In genomic region chr2:53811601-53812000, GRCh38 we compare ENCODE assay signal across 19 cellular contexts. TPM values are rescaled to one million over a fixed set of nuclear protein-coding genes. Genes with fewer than 3 reads are reported as not detected.
DNase-seq lines count a peak whose midpoint lies in the region; ATAC-seq and TF ChIP-seq lines count a peak whose summit lies in the region.
"Had no signal": no experiment of that assay in that cellular context is flagged by ENCODE, and none has a peak within 500 bp of the region (broad histone marks: within the 10 kb centered on the region; RNA-seq: fewer than 3 reads in every experiment).

No MANE protein-coding gene starts in this region.

- H3K27ac Mint-ChIP-seq in activated CD8-positive, alpha-beta memory T cell treated with anti-CD3 and anti-CD28 coated beads, Interleukin-2, amount 10 ng/mL, durations not matched to agents 7 days and 5 days = peak overlapping the region; percentile 7
- peak overlapping the region; percentile 64 for H3K27ac Mint-ChIP-seq in endodermal cell
- H3K27ac Mint-ChIP-seq: B cell; CD4-positive, CD25-positive, alpha-beta regulatory T cell; CD8-positive, alpha-beta T cell had no signal

- H3K36me3 Mint-ChIP-seq in activated CD8-positive, alpha-beta memory T cell treated with anti-CD3 and anti-CD28 coated beads, Interleukin-2, amount 10 ng/mL, durations not matched to agents 7 days and 5 days = peaks cover 36% of the 10 kb centered on the region
- peaks cover 63% of the 10 kb centered on the region for H3K36me3 Mint-ChIP-seq in endodermal cell (ENCODE audit: low read depth)

- 86% methylated on average over 3 of the region's 3 CpGs for WGBS in right cardiac atrium
- WGBS in endodermal cell (ENCODE audit: insufficient coverage in 1 of 2, insufficient read length in 1 of 2), 2 experiments = 95% methylated on average over 2 of the region's 3 CpGs; no CpG with 5 or more reads in 1 of the 2 experiments

- intact Hi-C loops in Right ventricle myocardium superior (cut with DNase I) = no loop called here
- intact Hi-C loops in right cardiac atrium (cut with DNase I) = no loop called here
- intact Hi-C loops in left ventricle myocardium superior (cut with micrococcal nuclease) = no loop called here

- H3K9me3 Mint-ChIP-seq in activated CD8-positive, alpha-beta memory T cell treated with anti-CD3 and anti-CD28 coated beads, Interleukin-2, amount 10 ng/mL, durations not matched to agents 7 days and 5 days (ENCODE audit: low read depth) = no peaks in the 10 kb centered on the region
- H3K9me3 Mint-ChIP-seq in endodermal cell = no peaks in the 10 kb centered on the region
- H3K9me3 Mint-ChIP-seq: CD4-positive, CD25-positive, alpha-beta regulatory T cell; CD8-positive, alpha-beta T cell had no signal

- H3K4me3 ChIP-seq in right cardiac atrium (ENCODE audit: low read length) = no peak overlapping the region
- H3K4me3 ChIP-seq in endodermal cell (ENCODE audit: low read length) = no peak overlapping the region
- H3K4me3 ChIP-seq: BLaER1 had no signal

- no peaks in the 10 kb centered on the region for H3K4me1 Mint-ChIP-seq in activated CD8-positive, alpha-beta memory T cell treated with anti-CD3 and anti-CD28 coated beads, Interleukin-2, amount 10 ng/mL, durations not matched to agents 7 days and 5 days
- no peaks in the 10 kb centered on the region for H3K4me1 Mint-ChIP-seq in endodermal cell
- H3K4me1 Mint-ChIP-seq: B cell had no signal

- H3K4me3 Mint-ChIP-seq in activated CD8-positive, alpha-beta memory T cell treated with anti-CD3 and anti-CD28 coated beads, Interleukin-2, amount 10 ng/mL, durations not matched to agents 7 days and 5 days = no peak overlapping the region
- no peak overlapping the region for H3K4me3 Mint-ChIP-seq in endodermal cell
- H3K4me3 Mint-ChIP-seq: B cell; CD4-positive, CD25-positive, alpha-beta regulatory T cell; CD8-positive, alpha-beta T cell had no signal

- DNase-seq in activated CD8-positive, alpha-beta memory T cell treated with anti-CD3 and anti-CD28 coated beads, Interleukin-2, amount 10 ng/mL, durations not matched to agents 7 days and 5 days = no peak
- DNase-seq in activated CD8-positive, alpha-beta memory T cell treated with anti-CD3 and anti-CD28 coated beads, Interleukin-2, amount 50 U/mL, for 4 hours = no peak
- no peak for DNase-seq in Right ventricle myocardium superior
- DNase-seq in right cardiac atrium = no peak
- no peak for DNase-seq in endodermal cell
- no peak for DNase-seq in left ventricle myocardium superior
- DNase-seq in NCI-H2227 (lab: John Stamatoyannopoulos, UW; ENCODE audit: unreplicated experiment) = no peak
- DNase-seq: Caco-2; CD4-positive, CD25-positive, alpha-beta regulatory T cell; CD8-positive, alpha-beta T cell; DMS153; DND-41; H7; HCEC 1CT had no signal

- no peak for TF ChIP-seq CTCF in endodermal cell (conservative IDR thresholded peaks at IDR 0.05)

- H3K27me3 ChIP-seq in right cardiac atrium (ENCODE audit: control insufficient read depth, insufficient read depth) (no peaks in the 10 kb centered on the region), endodermal cell (ENCODE audit: control insufficient read depth, insufficient read depth, low read length, poor library complexity, severe bottlenecking) (no peaks in the 10 kb centered on the region)
- H3K27me3 ChIP-seq: BLaER1 had no signal

- H3K4me1 ChIP-seq in right cardiac atrium (ENCODE audit: control insufficient read depth, insufficient read depth, low read length) = no peaks in the 10 kb centered on the region
- H3K4me1 ChIP-seq in endodermal cell (ENCODE audit: control insufficient read depth, insufficient read depth, low read length) = no peaks in the 10 kb centered on the region
- H3K4me1 ChIP-seq: BLaER1, Caco-2 had no signal

- H3K9ac ChIP-seq in endodermal cell (ENCODE audit: extremely low read depth, low read length, poor library complexity, severe bottlenecking) = no peak overlapping the region
- H3K9ac ChIP-seq: BLaER1 had no signal

- no peak for ATAC-seq in activated CD8-positive, alpha-beta memory T cell treated with anti-CD3 and anti-CD28 coated beads, Interleukin-2, amount 10 ng/mL, durations not matched to agents 7 days and 5 days
- ATAC-seq in Right ventricle myocardium superior (ENCODE audit: poor library complexity) (peak; percentile 56), right cardiac atrium (no peak), left ventricle myocardium superior (peak; percentile 62), esophagus mucosa (no peak)
- ATAC-seq: CD8-positive, alpha-beta T cell had no signal

- CTCF ChIA-PET in activated CD8-positive, alpha-beta memory T cell treated with anti-CD3 and anti-CD28 coated beads, Interleukin-2, amount 10 ng/mL, durations not matched to agents 7 days and 5 days (lab: Charles Lee) = interaction anchor here (0.8 kb wide), 1 partner anchor 11 kb away, joined by 3 read pairs; no protein-coding TSS in a partner anchor

- no peaks in the 10 kb centered on the region for H3K9me3 ChIP-seq in right cardiac atrium (ENCODE audit: control insufficient read depth, low read length)
- H3K9me3 ChIP-seq in endodermal cell (ENCODE audit: control insufficient read depth, low read length) = no peaks in the 10 kb centered on the region
- H3K9me3 ChIP-seq: BLaER1, Caco-2 had no signal

- H3K36me3 ChIP-seq in endodermal cell (ENCODE audit: control insufficient read depth, insufficient read depth, low read length) = peaks cover 80% of the 10 kb centered on the region

- H3K27ac ChIP-seq in right cardiac atrium (ENCODE audit: low read length) (no peak overlapping the region), endodermal cell (ENCODE audit: low read depth, low read length) (no peak overlapping the region)
- H3K27ac ChIP-seq: 22Rv1, BLaER1, C4-2B had no signal

- H3K27me3 Mint-ChIP-seq in activated CD8-positive, alpha-beta memory T cell treated with anti-CD3 and anti-CD28 coated beads, Interleukin-2, amount 10 ng/mL, durations not matched to agents 7 days and 5 days = no peaks in the 10 kb centered on the region
- no peaks in the 10 kb centered on the region for H3K27me3 Mint-ChIP-seq in endodermal cell (ENCODE audit: insufficient read depth)
- H3K27me3 Mint-ChIP-seq: B cell; CD4-positive, CD25-positive, alpha-beta regulatory T cell had no signal

RNA-seq across cellular contexts. Expression of gene ERLEC1, which starts 24.8 kb away (rescaled TPM):
- 10 to 100 TPM; 21.6 to 30.8 TPM for total RNA-seq in activated CD8-positive, alpha-beta memory T cell treated with anti-CD3 and anti-CD28 coated beads, Interleukin-2, amount 10 ng/mL, durations not matched to agents 7 days and 5 days
- 32.3 TPM for total RNA-seq in Right ventricle myocardium superior
- 10 to 100 TPM; 39.7 to 45.8 (median 40.5) TPM for total RNA-seq in right cardiac atrium
- polyA plus RNA-seq in right cardiac atrium = 29.1 TPM
- 10 to 100 TPM; 33.4 to 38.4 TPM for total RNA-seq in endodermal cell
- polyA plus RNA-seq in endodermal cell (2013, experiment 1 of 2) = 44.8 TPM
- 45.3 TPM for polyA plus RNA-seq in endodermal cell (2013, experiment 2 of 2)
- total RNA-seq in left ventricle myocardium superior = 35.5 TPM
- 15.5 TPM for total RNA-seq in esophagus mucosa

RNA-seq across cellular contexts. Expression of gene ASB3, which starts 24.8 kb away (rescaled TPM):
- total RNA-seq in activated CD8-positive, alpha-beta memory T cell treated with anti-CD3 and anti-CD28 coated beads, Interleukin-2, amount 10 ng/mL, durations not matched to agents 7 days and 5 days = 10 to 100 TPM; 27.6 to 30.1 TPM
- total RNA-seq in Right ventricle myocardium superior = 9.8 TPM
- total RNA-seq in right cardiac atrium = 10 to 100 TPM; 10.0 to 18.0 (median 15.7) TPM
- 8.2 TPM for polyA plus RNA-seq in right cardiac atrium
- 10 to 100 TPM; 37.9 to 40.3 TPM for total RNA-seq in endodermal cell
- polyA plus RNA-seq in endodermal cell (2013, experiment 1 of 2) = 26.4 TPM
- polyA plus RNA-seq in endodermal cell (2013, experiment 2 of 2) = 23.3 TPM
- total RNA-seq in left ventricle myocardium superior = 11.7 TPM
- total RNA-seq in esophagus mucosa = 9.2 TPM

RNA-seq across cellular contexts. Expression of gene CHAC2, which starts 44.0 kb away (rescaled TPM):
- total RNA-seq in activated CD8-positive, alpha-beta memory T cell treated with anti-CD3 and anti-CD28 coated beads, Interleukin-2, amount 10 ng/mL, durations not matched to agents 7 days and 5 days = 10 to 100 TPM; 13.3 to 21.9 TPM
- total RNA-seq in Right ventricle myocardium superior (4.0 TPM), right cardiac atrium (1 to 10 TPM; 2.1 to 3.5 (median 3.0) TPM), endodermal cell (1 to 10 TPM; 3.6 to 4.8 TPM), left ventricle myocardium superior (6.0 TPM), esophagus mucosa (4.8 TPM)
- 3.8 TPM for polyA plus RNA-seq in right cardiac atrium
- polyA plus RNA-seq in endodermal cell (2013, experiment 1 of 2) = 8.2 TPM
- 8.8 TPM for polyA plus RNA-seq in endodermal cell (2013, experiment 2 of 2)

RNA-seq across cellular contexts. Expression of gene GPR75, which starts 48.2 kb away (rescaled TPM):
- total RNA-seq in activated CD8-positive, alpha-beta memory T cell treated with anti-CD3 and anti-CD28 coated beads, Interleukin-2, amount 10 ng/mL, durations not matched to agents 7 days and 5 days = 1 to 10 TPM; 3.3 to 3.7 TPM
- total RNA-seq in Right ventricle myocardium superior = 0.86 TPM
- 1 to 10 TPM in 3 of 4 donors, under 1 TPM in 1; 0.85 to 2.2 (median 1.2) TPM for total RNA-seq in right cardiac atrium
- 0.84 TPM for polyA plus RNA-seq in right cardiac atrium
- 1 to 10 TPM; 3.6 to 6.7 TPM for total RNA-seq in endodermal cell
- 2.0 TPM for polyA plus RNA-seq in endodermal cell (2013, experiment 1 of 2)
- polyA plus RNA-seq in endodermal cell (2013, experiment 2 of 2) = 1.8 TPM
- total RNA-seq in left ventricle myocardium superior = 0.50 TPM
- 1.5 TPM for total RNA-seq in esophagus mucosa
- polyA plus RNA-seq: CD4-positive, CD25-positive, alpha-beta regulatory T cell had no signal

Comparison
In these comparisons a context has a peak if more than half of its experiments do, and no peak if none do; other contexts are left out.
1. ATAC-seq: peak in Right ventricle myocardium superior (single experiment) and left ventricle myocardium superior (single experiment); none in activated CD8-positive, alpha-beta memory T cell treated with anti-CD3 and anti-CD28 coated beads, Interleukin-2, amount 10 ng/mL, durations not matched to agents 7 days and 5 days (single experiment), right cardiac atrium (0 of 2) and esophagus mucosa (single experiment).